ENCODE assay signal across 1 cellular context in genomic region chr15:70164910-70165791, GRCh38.
TF ChIP-seq lines count a peak whose summit lies in the region.

No MANE protein-coding gene starts in this region.

TF ChIP-seq in HepG2, 621 proteins besides CTCF, POLR2A, EP300 and RAD21 (continued from another document and continues in another):
- no peak for TF ChIP-seq ZNF432 (CRISPR knock-in tag; IDR thresholded peaks at IDR 0.05; ENCODE audit: borderline replicate concordance)
- no peak for TF ChIP-seq ZUFSP (CRISPR knock-in tag; IDR thresholded peaks at IDR 0.05; ENCODE audit: borderline replicate concordance)
- no peak for TF ChIP-seq POLR2AphosphoS2 (IDR thresholded peaks at IDR 0.05; ENCODE audit: low read depth, low read length)
- TF ChIP-seq FOXO1 (CRISPR knock-in tag; IDR thresholded peaks at IDR 0.05): peak; percentile 35; the same call in 1 of the 2 replicates
- TF ChIP-seq ZBTB37 (CRISPR knock-in tag; IDR thresholded peaks at IDR 0.05): no peak
- TF ChIP-seq GFI1 (CRISPR knock-in tag; IDR thresholded peaks at IDR 0.05; ENCODE audit: borderline replicate concordance): no peak
- no peak for TF ChIP-seq IKZF5 (CRISPR knock-in tag; IDR thresholded peaks at IDR 0.05)
- TF ChIP-seq PAXIP1 (CRISPR knock-in tag; conservative IDR thresholded peaks at IDR 0.05): peak; percentile 62
- TF ChIP-seq MYNN (CRISPR knock-in tag; IDR thresholded peaks at IDR 0.05; ENCODE audit: low read depth): no peak
- 0 out of 2 replicates have a peak, but pooled peaks have one; percentile 19 for TF ChIP-seq PITX1 (CRISPR knock-in tag; IDR thresholded peaks at IDR 0.05)
- no peak for TF ChIP-seq ZHX2 (IDR thresholded peaks at IDR 0.05; ENCODE audit: low read depth)
- no peak for TF ChIP-seq ZHX2 (CRISPR knock-in tag; IDR thresholded peaks at IDR 0.05; ENCODE audit: borderline replicate concordance)
- TF ChIP-seq DNMT1 (CRISPR knock-in tag; IDR thresholded peaks at IDR 0.05): no peak
- peak; percentile 20; the same call in 1 of the 2 replicates for TF ChIP-seq GABPB1 (CRISPR knock-in tag; IDR thresholded peaks at IDR 0.05)
- no peak for TF ChIP-seq ZNF703 (CRISPR knock-in tag; IDR thresholded peaks at IDR 0.05; ENCODE audit: borderline replicate concordance)
- TF ChIP-seq ZC3H4 (CRISPR knock-in tag; IDR thresholded peaks at IDR 0.05; ENCODE audit: borderline replicate concordance): no peak
- no peak for TF ChIP-seq MTF1 (CRISPR knock-in tag; IDR thresholded peaks at IDR 0.05)
- no peak for TF ChIP-seq ZFP82 (CRISPR knock-in tag; IDR thresholded peaks at IDR 0.05; ENCODE audit: borderline replicate concordance)
- TF ChIP-seq GTF3A (CRISPR knock-in tag; conservative IDR thresholded peaks at IDR 0.05): no peak
- no peak for TF ChIP-seq ATRX (CRISPR knock-in tag; IDR thresholded peaks at IDR 0.05; ENCODE audit: borderline replicate concordance)
- TF ChIP-seq HINFP (CRISPR knock-in tag; IDR thresholded peaks at IDR 0.05; ENCODE audit: low read depth): no peak
- TF ChIP-seq SNRNP70 (IDR thresholded peaks at IDR 0.05; ENCODE audit: low read depth, low read length): no peak
- TF ChIP-seq ZSCAN22 (CRISPR knock-in tag; IDR thresholded peaks at IDR 0.05): no peak
- no peak for TF ChIP-seq CEBPG (CRISPR knock-in tag; IDR thresholded peaks at IDR 0.05)
- no peak for TF ChIP-seq AKNA (CRISPR knock-in tag; IDR thresholded peaks at IDR 0.05; ENCODE audit: borderline replicate concordance)
- no peak for TF ChIP-seq ZNF276 (CRISPR knock-in tag; IDR thresholded peaks at IDR 0.05; ENCODE audit: low read depth)
